Comparison of ENCODE assay signal across 8 cellular contexts in the genomic region with DNA sequence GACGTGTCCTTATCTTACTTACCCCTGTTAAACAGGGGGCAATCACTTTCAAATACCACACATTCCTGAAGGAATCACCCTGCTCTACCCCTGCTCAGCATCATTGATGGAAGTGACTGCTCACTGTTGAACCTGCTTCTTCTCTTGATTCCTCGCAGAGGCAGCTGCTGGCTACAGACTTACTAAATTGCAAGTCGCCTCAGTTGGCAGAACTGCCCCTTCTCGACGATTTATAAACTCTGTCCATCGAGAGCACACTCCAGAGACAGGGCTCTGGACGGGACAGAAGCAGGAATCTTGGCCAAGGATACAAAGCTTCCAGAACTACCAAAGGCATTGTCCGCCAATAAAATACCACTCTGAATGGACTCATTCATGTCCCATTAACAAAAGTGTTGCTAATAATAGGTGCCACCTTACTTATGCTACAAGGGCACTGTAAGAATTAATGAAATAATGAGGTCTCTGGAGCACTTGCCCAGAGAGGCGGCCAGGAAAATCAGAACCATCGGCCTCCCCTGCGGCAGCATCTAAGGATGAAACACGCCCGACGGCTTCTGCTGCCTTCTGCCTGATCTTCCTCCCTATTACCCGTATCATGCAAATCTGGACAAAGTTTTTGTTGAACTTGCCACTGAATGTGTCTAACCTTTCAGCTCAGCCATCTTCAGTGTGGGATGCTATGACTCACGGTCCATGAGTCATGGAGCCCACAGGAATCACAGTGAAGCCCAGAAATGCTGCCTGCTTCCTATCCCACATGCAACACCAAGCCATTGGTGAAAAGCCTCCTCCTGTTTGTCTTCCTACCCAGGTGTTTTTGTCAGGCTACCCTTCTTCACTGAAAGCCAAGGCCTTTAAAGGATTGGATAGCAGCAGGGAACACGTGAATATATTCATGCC.
DNase-seq lines count a peak whose midpoint lies in the region; ATAC-seq and FAIRE-seq lines count a peak whose summit lies in the region.

No MANE protein-coding gene starts in this region.

- H3K4me1 ChIP-seq in small intestine (ENCODE audit: control insufficient read depth in 2 of 2, insufficient read depth in 1 of 2, low read depth in 1 of 2, low read length in 1 of 2) = no peaks in the 10 kb centered on the region

- no peaks in the 10 kb centered on the region for H3K27me3 ChIP-seq in small intestine (ENCODE audit: control insufficient read depth in 2 of 2, insufficient read depth in 2 of 2, low read length in 2 of 2)

- no peaks in the 10 kb centered on the region for H3K9me3 ChIP-seq in small intestine (ENCODE audit: control insufficient read depth, low read depth)

- peak overlapping the region in 1 of 2 donors; percentile 11 for H3K27ac ChIP-seq in small intestine (ENCODE audit: low read depth in 1 of 2, low read length in 1 of 2)

- H3K4me3 ChIP-seq in small intestine (ENCODE audit: low read depth in 1 of 2, low read length in 2 of 2) = no peak overlapping the region

- H3K36me3 ChIP-seq in small intestine (ENCODE audit: control insufficient read depth in 2 of 2, insufficient read depth in 2 of 2, low read length in 2 of 2) = no peaks in the 10 kb centered on the region

- intact Hi-C loops in head of caudate nucleus (cut with DNase I) = no loop called here

- 80 to 89% (median 84%) methylated on average over 17 of the region's 17 CpGs for WGBS in small intestine, 3 donors

- ATAC-seq in HG03280 (IDR thresholded peaks at IDR 0.05; ENCODE audit: unreplicated experiment) (no peak), GM21390 (IDR thresholded peaks at IDR 0.05; ENCODE audit: unreplicated experiment) (no peak)

- FAIRE-seq in small intestine (lab: Jason Lieb, UNC) = no peak

- peak; percentile 17 for DNase-seq in NK-92 treated with Interleukin-12 subunit alpha and Interleukin-12 subunit beta, amount 100 ng/mL, for 24 hours (lab: John Stamatoyannopoulos, UW)
- DNase-seq in NK-92 (lab: John Stamatoyannopoulos, UW; ENCODE audit: unreplicated experiment) = no peak
- peak; percentile 13 to 17 for DNase-seq in activated CD8-positive, alpha-beta memory T cell treated with anti-CD3 and anti-CD28 coated beads for 4 hours (ENCODE audit: low read depth in 2 of 2)
- peak; percentile 31 to 91 (median 64) for DNase-seq in head of caudate nucleus
- DNase-seq in small intestine = peak; percentile 14
- no peak for DNase-seq in NCI-H187 (lab: John Stamatoyannopoulos, UW)

Comparison
In these comparisons a context has a peak if more than half of its experiments do, and no peak if none do; other contexts are left out.
1. DNase-seq: peak in NK-92 treated with Interleukin-12 subunit alpha and Interleukin-12 subunit beta, amount 100 ng/mL, for 24 hours (single experiment), activated CD8-positive, alpha-beta memory T cell treated with anti-CD3 and anti-CD28 coated beads for 4 hours (2 of 2), head of caudate nucleus (42 of 42) and small intestine (single experiment); none in NK-92 (single experiment) and NCI-H187 (0 of 2).